21 cellular contexts compared by ENCODE assay signal in the genomic region with DNA sequence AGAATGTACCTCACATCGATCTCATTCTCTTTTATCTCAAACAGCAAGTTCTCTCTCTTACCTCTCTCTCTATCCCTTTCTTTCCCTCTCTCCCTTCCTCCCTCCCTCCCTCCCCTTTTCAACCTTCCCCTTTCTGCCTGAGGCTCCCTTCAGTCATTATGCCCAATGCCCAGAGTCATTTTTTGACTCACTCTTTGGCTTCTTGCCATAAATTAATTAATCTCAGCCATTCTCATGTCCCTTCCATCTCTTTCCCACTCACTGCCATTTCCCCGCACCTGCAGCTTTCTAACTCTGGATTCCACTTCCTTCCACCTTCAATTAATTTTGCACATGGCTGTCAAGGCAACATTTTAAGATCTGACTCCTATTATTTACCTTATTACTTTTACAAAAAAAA.
DNase-seq lines count a peak whose midpoint lies in the region; ATAC-seq and TF ChIP-seq lines count a peak whose summit lies in the region.
"Had no signal": no experiment of that assay in that cellular context is flagged by ENCODE, and none has a peak within 500 bp of the region (broad histone marks: within the 10 kb centered on the region; RNA-seq: fewer than 3 reads in every experiment).

No MANE protein-coding gene starts in this region.

- no peak for ATAC-seq in HG03045 (IDR thresholded peaks at IDR 0.05; ENCODE audit: unreplicated experiment)
- ATAC-seq: T-cell had no signal

- H3K9ac ChIP-seq in adipocyte (ENCODE audit: low read length): no peak overlapping the region

- no peaks in the 10 kb centered on the region for H3K9me3 ChIP-seq in adipocyte (ENCODE audit: control insufficient read depth, low read length)
- H3K9me3 ChIP-seq: Caco-2, Peyer's patch, sigmoid colon had no signal

- no peaks in the 10 kb centered on the region for H3K27me3 ChIP-seq in adipocyte (replicated peaks; ENCODE audit: control insufficient read depth, insufficient read depth, low read length)
- H3K27me3 ChIP-seq: cardiac muscle cell, Peyer's patch, sigmoid colon had no signal

- TF ChIP-seq CTCF in retinal pigment epithelial cell (conservative IDR thresholded peaks at IDR 0.05; ENCODE audit: low read depth, low read length): no peak

- H3K4me1 ChIP-seq in adipocyte (ENCODE audit: control insufficient read depth, insufficient read depth, low read length): no peaks in the 10 kb centered on the region
- H3K4me1 ChIP-seq: Caco-2, Peyer's patch, sigmoid colon had no signal

- no peaks in the 10 kb centered on the region for H3K36me3 ChIP-seq in adipocyte (ENCODE audit: control insufficient read depth, insufficient read depth, low read length, severe bottlenecking)
- H3K36me3 ChIP-seq: cardiac muscle cell, Peyer's patch, sigmoid colon had no signal

- H3K4me3 ChIP-seq in adipocyte (ENCODE audit: low read length) (no peak overlapping the region), retinal pigment epithelial cell (ENCODE audit: low read length) (no peak overlapping the region)
- H3K4me3 ChIP-seq: cardiac muscle cell, Peyer's patch, sigmoid colon had no signal

- DNase-seq in NCI-H1092 treated with DMSO at 0.1 percent for 48 hours (lab: John Stamatoyannopoulos, UW) (peak; percentile 45), NCI-H1092 (lab: John Stamatoyannopoulos, UW) (no peak), NCI-H2081 treated with DMSO at 0.1 percent for 48 hours (lab: John Stamatoyannopoulos, UW) (peak; percentile 48), adipocyte (ENCODE audit: low read depth) (peak; percentile 37), retinal pigment epithelial cell (ENCODE audit: low read depth) (peak; percentile 37), head of caudate nucleus (no peak), COLO668 (lab: John Stamatoyannopoulos, UW; ENCODE audit: unreplicated experiment) (no peak)
- DNase-seq: activated CD8-positive, alpha-beta memory T cell treated with anti-CD3 and anti-CD28 coated beads, Interleukin-2, amount 50 U/mL, for 4 hours; activated naive CD4-positive, alpha-beta T cell treated with anti-CD3 and anti-CD28 coated beads, Interleukin-2, amount 50 U/mL, for 16 hours; Caco-2; effector memory CD4-positive, alpha-beta T cell; H7; Kasumi-1; mesendoderm; NCI-H2227 treated with DMSO at 0.1 percent for 48 hours; Peyer's patch; sigmoid colon; stimulated activated CD4-positive, alpha-beta T cell treated with anti-CD3 and anti-CD28 coated beads, Interleukin-2, amount 100 ng/mL, for 48 hours; T-cell had no signal

- intact Hi-C loops in head of caudate nucleus (cut with DNase I): no loop called here

Comparison
In these comparisons a context has a peak if more than half of its experiments do, and no peak if none do; other contexts are left out.
1. DNase-seq: peak in NCI-H1092 treated with DMSO at 0.1 percent for 48 hours (single experiment), NCI-H2081 treated with DMSO at 0.1 percent for 48 hours (single experiment), adipocyte (single experiment) and retinal pigment epithelial cell (single experiment); none in NCI-H1092 (single experiment), head of caudate nucleus (0 of 42) and COLO668 (single experiment).